ENCODE assay signal across 13 cellular contexts in the genomic region with DNA sequence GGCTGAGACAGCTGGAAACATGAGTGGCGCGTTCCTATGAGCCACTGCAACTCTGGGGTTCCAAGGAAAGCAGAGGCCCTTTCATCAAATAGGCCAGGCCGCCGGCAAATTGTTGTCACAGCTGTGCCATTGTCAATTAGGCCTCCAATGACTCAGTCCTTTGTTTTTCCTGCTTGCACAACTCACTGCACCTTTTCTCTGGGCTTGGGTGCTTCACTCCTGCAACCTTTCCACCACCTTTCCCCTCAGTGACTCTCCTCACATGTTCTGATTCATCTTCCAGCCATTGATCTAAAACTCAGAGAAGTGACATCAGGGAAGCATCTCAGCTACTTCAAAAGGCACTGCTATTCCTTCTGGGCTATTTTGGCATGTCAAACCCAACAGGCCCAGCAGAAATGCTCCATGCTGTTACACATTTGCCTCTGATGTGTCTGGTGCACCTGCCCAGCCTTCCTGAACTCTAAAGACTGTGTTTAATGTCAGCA.
DNase-seq lines count a peak whose midpoint lies in the region; ATAC-seq lines count a peak whose summit lies in the region.
"Had no signal": no experiment of that assay in that cellular context is flagged by ENCODE, and none has a peak within 500 bp of the region (broad histone marks: within the 10 kb centered on the region; RNA-seq: fewer than 3 reads in every experiment).

No MANE protein-coding gene starts in this region.

- in situ Hi-C loops in ACHN (cut with HindIII; ENCODE audit: low pct_ligation_motif_present, low pct_unique_long_range_greater_than_20kb, low sequenced_read_pairs), result no loop called here

- DNase-seq in NCI-H1417 (lab: John Stamatoyannopoulos, UW) (peak in 2 of 3 experiments; percentile 22 to 74), NCI-H1417 treated with DMSO at 0.1 percent for 48 hours (lab: John Stamatoyannopoulos, UW) (no peak), NCI-H69 (lab: John Stamatoyannopoulos, UW) (peak; percentile 96), occipital lobe (lab: John Stamatoyannopoulos, UW) (peak; percentile 15), ACHN (no peak), GM19238 (ENCODE audit: insufficient read length, low spot score) (no peak), hepatic stellate cell (ENCODE audit: low spot score) (no peak)
- DNase-seq: activated naive CD4-positive, alpha-beta T cell treated with anti-CD3 and anti-CD28 coated beads, Interleukin-2, amount 10 ng/mL, durations not matched to agents 7 days and 5 days; glutamatergic neuron; H9; left ventricle myocardium superior; stimulated activated CD4-positive, alpha-beta T cell treated with anti-CD3 and anti-CD28 coated beads, Interleukin-12 subunit alpha, Interleukin-12 subunit beta, amount 100 ng/mL, for 4 hours had no signal

- peak; percentile 43 for ATAC-seq in esophagus mucosa
- ATAC-seq: left ventricle myocardium superior had no signal

Comparison
In these comparisons a context has a peak if more than half of its experiments do, and no peak if none do; other contexts are left out.
1. DNase-seq: peak in NCI-H1417 (2 of 3), NCI-H69 (single experiment) and occipital lobe (single experiment); none in NCI-H1417 treated with DMSO at 0.1 percent for 48 hours (single experiment), ACHN (single experiment), GM19238 (single experiment) and hepatic stellate cell (single experiment).